ENCODE assay signal across 1 cellular context in genomic region chr6:84779380-84779779, GRCh38.
TF ChIP-seq lines count a peak whose summit lies in the region.

No MANE protein-coding gene starts in this region.

TF ChIP-seq in K562, 482 proteins besides CTCF, POLR2A, EP300 and RAD21 (continued from another document):
- no peak for TF ChIP-seq ZNF277 (CRISPR knock-in tag; IDR thresholded peaks at IDR 0.05; ENCODE audit: borderline replicate concordance)
- no peak for TF ChIP-seq MECOM (CRISPR knock-in tag; IDR thresholded peaks at IDR 0.05)
- no peak for TF ChIP-seq PHF20 (IDR thresholded peaks at IDR 0.05; ENCODE audit: partially characterized antibody)
- TF ChIP-seq ZNF589 (CRISPR knock-in tag; IDR thresholded peaks at IDR 0.05; ENCODE audit: low read depth): no peak
- no peak for TF ChIP-seq TCFL5 (CRISPR knock-in tag; conservative IDR thresholded peaks at IDR 0.05)
- no peak for TF ChIP-seq DLX4 (CRISPR knock-in tag; IDR thresholded peaks at IDR 0.05)
- no peak for TF ChIP-seq MXI1 (IDR thresholded peaks at IDR 0.05; ENCODE audit: low read depth, low read length)
- no peak for TF ChIP-seq ZFP36 (IDR thresholded peaks at IDR 0.05; ENCODE audit: low read depth, low read length, partially characterized antibody)
- no peak for TF ChIP-seq KLF16 (IDR thresholded peaks at IDR 0.05)
- no peak for TF ChIP-seq CREB1 (IDR thresholded peaks at IDR 0.05)
- no peak for TF ChIP-seq CREB1 (CRISPR knock-in tag; IDR thresholded peaks at IDR 0.05)
- no peak for TF ChIP-seq ZNF551 (CRISPR knock-in tag; IDR thresholded peaks at IDR 0.05)
- TF ChIP-seq ZNF197 (CRISPR knock-in tag; IDR thresholded peaks at IDR 0.05; ENCODE audit: low read depth): no peak
- no peak for TF ChIP-seq ZSCAN32 (CRISPR knock-in tag; IDR thresholded peaks at IDR 0.05)
